In genomic region chr3:171138027-171138426, GRCh38 we compare ENCODE assay signal across 6 cellular contexts.
"Had no signal": no experiment of that assay in that cellular context is flagged by ENCODE, and none has a peak within 500 bp of the region (broad histone marks: within the 10 kb centered on the region; RNA-seq: fewer than 3 reads in every experiment).

No MANE protein-coding gene starts in this region.

- H3K4me3 ChIP-seq: HAP-1, K562 had no signal

- H3K9me3 ChIP-seq: HAP-1 had no signal

- ATAC-seq: HCT116, K562 had no signal

- H3K4me1 ChIP-seq: HAP-1 had no signal

- H3K36me3 ChIP-seq: HAP-1 had no signal

- DNase-seq: GOT3, H7, IMR-90 had no signal
